ENCODE assay signal across 9 cellular contexts in the genomic region with DNA sequence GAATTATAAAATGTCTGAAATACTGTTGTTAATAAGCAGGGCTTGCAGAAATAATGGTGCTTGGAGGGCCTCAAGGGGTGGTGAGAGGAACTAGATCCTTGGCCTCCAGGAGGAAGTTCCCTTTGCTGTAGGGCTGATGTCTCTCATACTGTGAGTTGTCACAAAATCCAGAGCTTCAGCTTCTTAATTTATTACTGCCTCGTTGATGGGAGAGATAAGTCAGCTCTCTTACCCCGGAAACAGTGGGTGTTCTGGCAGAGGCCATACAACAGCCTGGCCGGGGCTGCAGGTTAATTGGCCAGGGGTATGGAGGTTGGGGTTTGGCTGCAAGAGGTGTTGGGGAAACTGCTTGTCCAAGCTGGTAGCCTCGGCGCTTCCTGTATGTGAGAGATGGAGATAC. TPM values are rescaled to one million over a fixed set of nuclear protein-coding genes. Genes with fewer than 3 reads are reported as not detected.
DNase-seq lines count a peak whose midpoint lies in the region; ATAC-seq and TF ChIP-seq lines count a peak whose summit lies in the region.
"Had no signal": no experiment of that assay in that cellular context is flagged by ENCODE, and none has a peak within 500 bp of the region (broad histone marks: within the 10 kb centered on the region; RNA-seq: fewer than 3 reads in every experiment).

No MANE protein-coding gene starts in this region.

- no peaks in the 10 kb centered on the region for H3K9me2 ChIP-seq in Loucy (replicated peaks; ENCODE audit: low read depth, low read length)

- H3K4me3 Mint-ChIP-seq in neural crest cell (no peak overlapping the region), nephron progenitor cell (no peak overlapping the region)

- H3K36me3 Mint-ChIP-seq in neural crest cell (ENCODE audit: low read depth) (no peaks in the 10 kb centered on the region), nephron progenitor cell (ENCODE audit: low read depth) (no peaks in the 10 kb centered on the region)

- peaks cover 99% of the 10 kb centered on the region for H3K79me2 ChIP-seq in Loucy (ENCODE audit: insufficient read depth, low read length)

- H3K4me1 ChIP-seq in Loucy (ENCODE audit: insufficient read depth, low read length, poor library complexity, severe bottlenecking) = peaks cover 81% of the 10 kb centered on the region
- H3K4me1 ChIP-seq: body of pancreas had no signal

- H3K4me1 Mint-ChIP-seq in neural crest cell (peaks cover 18% of the 10 kb centered on the region), nephron progenitor cell (peaks cover 51% of the 10 kb centered on the region)

- H3K27ac ChIP-seq in VCaP = peak overlapping the region; percentile 80
- H3K27ac ChIP-seq: body of pancreas had no signal

- peak overlapping the region; percentile 95 for H3K4me2 ChIP-seq in Loucy (ENCODE audit: low read depth, low read length, poor library complexity, severe bottlenecking)

- H3K36me3 ChIP-seq in Loucy (ENCODE audit: insufficient read depth, low read length) = peaks cover 14% of the 10 kb centered on the region; the same call in 1 of the 2 replicates

- no peak for ATAC-seq in GM21381 (IDR thresholded peaks at IDR 0.05; ENCODE audit: unreplicated experiment)
- ATAC-seq: body of pancreas, left ventricle myocardium superior had no signal

- H3K27ac Mint-ChIP-seq in neural crest cell (ENCODE audit: unreplicated experiment) (peak overlapping the region; percentile 79), nephron progenitor cell (no peak overlapping the region)

- H3K27me3 ChIP-seq in Loucy (ENCODE audit: insufficient read depth, low read length, poor library complexity, severe bottlenecking) = no peaks in the 10 kb centered on the region
- H3K27me3 ChIP-seq: body of pancreas had no signal

- no peaks in the 10 kb centered on the region for H3K9me3 ChIP-seq in Loucy (ENCODE audit: insufficient read depth, low read depth, low read length)
- H3K9me3 ChIP-seq: body of pancreas had no signal

- H3K9me3 Mint-ChIP-seq in neural crest cell (no peaks in the 10 kb centered on the region), nephron progenitor cell (no peaks in the 10 kb centered on the region)

- no peaks in the 10 kb centered on the region for H3K27me3 Mint-ChIP-seq in neural crest cell (ENCODE audit: low read depth)
- peaks cover 10% of the 10 kb centered on the region for H3K27me3 Mint-ChIP-seq in nephron progenitor cell (ENCODE audit: low read depth, poor library complexity)

- H3F3A ChIP-seq in Loucy (ENCODE audit: low read depth) = peaks cover 16% of the 10 kb centered on the region; the same call in 1 of the 2 replicates

- H3K9ac ChIP-seq in Loucy (ENCODE audit: low read depth, low read length, poor library complexity, severe bottlenecking) = peak overlapping the region; percentile 44

- peaks cover 65% of the 10 kb centered on the region for H4K20me1 ChIP-seq in Loucy (ENCODE audit: insufficient read depth, low read length, poor library complexity, severe bottlenecking)

- peak; percentile 36 for TF ChIP-seq CTCF in Loucy (conservative IDR thresholded peaks at IDR 0.05; ENCODE audit: low read length)
- peak; percentile 26; the same call in 1 of the 2 replicates for TF ChIP-seq CTCF in VCaP (conservative IDR thresholded peaks at IDR 0.05)
- TF ChIP-seq CTCF in neural crest cell (conservative IDR thresholded peaks at IDR 0.05) = no peak
- no peak for TF ChIP-seq CTCF in nephron progenitor cell (IDR thresholded peaks at IDR 0.05)

- peak; percentile 20 for DNase-seq in GDM1 (lab: John Stamatoyannopoulos, UW)
- no peak for DNase-seq in neural crest cell (ENCODE audit: low read depth, low spot score)
- no peak for DNase-seq in NCI-H510A (lab: John Stamatoyannopoulos, UW)
- DNase-seq in nephron progenitor cell = no peak
- DNase-seq: body of pancreas, left ventricle myocardium superior had no signal

- H2AFZ ChIP-seq in Loucy (ENCODE audit: low read length) = no peak overlapping the region

- H3K4me3 ChIP-seq in Loucy (ENCODE audit: low read length, poor library complexity, severe bottlenecking) = peak overlapping the region; percentile 50
- H3K4me3 ChIP-seq: body of pancreas had no signal

RNA-seq across cellular contexts. Expression of gene MAPKAPK3, which starts 15.5 kb away (rescaled TPM):
- 37.0 and 38.8 TPM in 2 replicates for total RNA-seq in neural crest cell

RNA-seq across cellular contexts. Expression of gene CISH, which starts 20.9 kb away (rescaled TPM):
- 8.1 and 8.6 TPM in 2 replicates for total RNA-seq in neural crest cell

RNA-seq across cellular contexts. Expression of gene DOCK3, which starts 42.3 kb away (rescaled TPM):
- total RNA-seq in neural crest cell = 5.0 and 5.4 TPM in 2 replicates

Comparison
In these comparisons a context has a peak if more than half of its experiments do, and no peak if none do; other contexts are left out.
1. CTCF ChIP-seq: peak in Loucy (single experiment) and VCaP (single experiment); none in neural crest cell (single experiment) and nephron progenitor cell (single experiment).